In genomic region chr2:63053235-63053888, GRCh38 we compare ENCODE assay signal across 1 cellular context.
TF ChIP-seq lines count a peak whose summit lies in the region.

No MANE protein-coding gene starts in this region.

TF ChIP-seq in H1, 55 proteins besides CTCF, POLR2A, EP300 and RAD21:
- TF ChIP-seq EZH2 (IDR thresholded peaks at IDR 0.05; ENCODE audit: low read depth, low read length, severe bottlenecking) (peak; percentile 89), HDAC2 (IDR thresholded peaks at IDR 0.05; ENCODE audit: borderline replicate concordance in 1 of 2, low read depth in 2 of 2, low read length in 2 of 2) (no peak), SIN3A (conservative IDR thresholded peaks at IDR 0.05 in 1 of 2, IDR thresholded peaks at IDR 0.05 in 1 of 2; ENCODE audit: low read depth in 1 of 2, low read length in 2 of 2) (no peak), CHD1 (IDR thresholded peaks at IDR 0.05; ENCODE audit: low read depth, low read length) (no peak), E2F6 (IDR thresholded peaks at IDR 0.05) (no peak), ATF2 (IDR thresholded peaks at IDR 0.05; ENCODE audit: low read length) (no peak), SP1 (IDR thresholded peaks at IDR 0.05; ENCODE audit: low read depth, low read length) (no peak), CBX8 (IDR thresholded peaks at IDR 0.05; ENCODE audit: borderline replicate concordance, low read depth, low read length) (no peak; the same call in 1 of the 2 replicates), SIRT6 (IDR thresholded peaks at IDR 0.05; ENCODE audit: low read length) (no peak), POU5F1 (IDR thresholded peaks at IDR 0.05; ENCODE audit: low read depth, low read length) (no peak), NANOG (IDR thresholded peaks at IDR 0.05; ENCODE audit: insufficient read depth, low read depth, low read length, poor library complexity, severe bottlenecking) (no peak), RBBP5 (IDR thresholded peaks at IDR 0.05; ENCODE audit: borderline replicate concordance, low read depth, low read length) (no peak), BCL11A (IDR thresholded peaks at IDR 0.05; ENCODE audit: low read depth in 2 of 2, low read length in 2 of 2) (no peak), RNF2 (IDR thresholded peaks at IDR 0.05; ENCODE audit: borderline replicate concordance, low read depth, low read length, missing control alignments, poor library complexity, severe bottlenecking) (peak; percentile 87), ASH2L (IDR thresholded peaks at IDR 0.05; ENCODE audit: low read length) (no peak), EGR1 (IDR thresholded peaks at IDR 0.05; ENCODE audit: borderline replicate concordance, low read depth, low read length) (no peak), BACH1 (IDR thresholded peaks at IDR 0.05; ENCODE audit: low read length) (no peak), FOSL1 (IDR thresholded peaks at IDR 0.05; ENCODE audit: insufficient read depth, low read depth, low read length) (no peak), NRF1 (IDR thresholded peaks at IDR 0.05; ENCODE audit: low read depth, low read length) (no peak), GTF2F1 (IDR thresholded peaks at IDR 0.05; ENCODE audit: borderline replicate concordance, low read depth, low read length) (no peak), SUZ12 (IDR thresholded peaks at IDR 0.05; ENCODE audit: low read length) (peak; percentile 43), TEAD4 (IDR thresholded peaks at IDR 0.05; ENCODE audit: low read depth, low read length) (no peak), SP4 (IDR thresholded peaks at IDR 0.05; ENCODE audit: low read length) (no peak), SAP30 (IDR thresholded peaks at IDR 0.05; ENCODE audit: insufficient read depth, insufficient replicate concordance, low read length) (no peak)
